Comparison of ENCODE assay signal across 9 cellular contexts in genomic region chr6:43052225-43052841, GRCh38. TPM values are rescaled to one million over a fixed set of nuclear protein-coding genes. Genes with fewer than 3 reads are reported as not detected.
DNase-seq lines count a peak whose midpoint lies in the region; FAIRE-seq and TF ChIP-seq lines count a peak whose summit lies in the region.
"Had no signal": no experiment of that assay in that cellular context is flagged by ENCODE, and none has a peak within 500 bp of the region (broad histone marks: within the 10 kb centered on the region; RNA-seq: fewer than 3 reads in every experiment).

No MANE protein-coding gene starts in this region.

- BruUV-seq in PC-9 (replicated peaks; lab: Mats Ljungman, UMichigan) (no TSS peak), endothelial cell of umbilical vein (replicated peaks; lab: Mats Ljungman, UMichigan) (no TSS peak)

- peak overlapping the region; percentile 89 to 97 (median 92) for H3K4me3 Mint-ChIP-seq in CD8-positive, alpha-beta memory T cell

- POLR2A ChIA-PET in CD8-positive, alpha-beta memory T cell (lab: Charles Lee) = interaction anchor here (0.6 kb wide), 1 partner anchor 68 kb away, joined by 3 read pairs; the partner anchor contains the start of gene PPP2R5D
- POLR2A ChIA-PET in PC-9 (lab: Charles Lee; ENCODE audit: unreplicated experiment) (interaction anchor here (0.7 kb wide), 1 partner anchor 921 kb away, joined by 4 read pairs; no protein-coding TSS in a partner anchor), endothelial cell of umbilical vein (lab: Charles Lee) (interaction anchor here (0.6 kb wide), 1 partner anchor 38 kb away, joined by 6 read pairs; the partner anchor contains the start of genes KLHDC3 and MEA1)

- DNase-seq in CD8-positive, alpha-beta memory T cell = no peak
- DNase-seq in PC-9 (no peak), endothelial cell of umbilical vein (ENCODE audit: low read depth, low spot score) (no peak), midbrain (lab: John Stamatoyannopoulos, UW) (no peak), activated gamma-delta T cell (lab: John Stamatoyannopoulos, UW) (no peak)
- no peak for DNase-seq in stimulated activated CD4-positive, alpha-beta T cell treated with anti-CD3 and anti-CD28 coated beads, Interleukin-4, amount 100 ng/mL, for 1 hour
- DNase-seq in effector CD4-positive, alpha-beta T cell = no peak

- H3K27ac Mint-ChIP-seq in CD8-positive, alpha-beta memory T cell = peak overlapping the region; percentile 85 to 100 (median 95)

- H3K4me1 Mint-ChIP-seq in CD8-positive, alpha-beta memory T cell = peaks cover 28 to 46% (median 43%) of the 10 kb centered on the region in 3 donors

- intact Hi-C loops in PC-9 (cut with micrococcal nuclease; ENCODE audit: unreplicated experiment) = no loop called here
- intact Hi-C loops in endothelial cell of umbilical vein (cut with micrococcal nuclease) = loop anchor here (2.0 kb wide), 2 partner anchors 32 to 68 kb away; partner anchors contain the start of genes PPP2R5D and RRP36

- H3K79me2 ChIP-seq in PC-9 (ENCODE audit: low read depth) = peaks cover 23% of the 10 kb centered on the region
- peaks cover 2% of the 10 kb centered on the region for H3K79me2 ChIP-seq in endothelial cell of umbilical vein (ENCODE audit: control insufficient read depth, insufficient read depth, low read length)
- H3K79me2 ChIP-seq in parathyroid adenoma = no peaks in the 10 kb centered on the region

- no peak for TF ChIP-seq POLR2A in endothelial cell of umbilical vein (IDR thresholded peaks at IDR 0.05; ENCODE audit: low read depth, low read length)

- peak; percentile 33 for FAIRE-seq in endothelial cell of umbilical vein (lab: Jason Lieb, UNC)

- no peaks in the 10 kb centered on the region for H3K9me2 ChIP-seq in PC-9 (ENCODE audit: insufficient read depth)

- TF ChIP-seq CTCF in PC-9 (conservative IDR thresholded peaks at IDR 0.05) (no peak), endothelial cell of umbilical vein (IDR thresholded peaks at IDR 0.05; ENCODE audit: extremely low read depth in 1 of 2, insufficient read depth in 1 of 2, low read depth in 1 of 2, low read length in 2 of 2) (no peak), parathyroid adenoma (IDR thresholded peaks at IDR 0.05) (no peak)

- peak overlapping the region; percentile 55 for H3K4me3 ChIP-seq in CD8-positive, alpha-beta memory T cell (ENCODE audit: low read length)
- H3K4me3 ChIP-seq in PC-9 (peak overlapping the region; percentile 89; the same call in 1 of the 2 replicates), endothelial cell of umbilical vein (replicated peaks in 1 of 3; ENCODE audit: insufficient read depth in 1 of 3, low read depth in 1 of 3, low read length in 3 of 3) (peak overlapping the region in 1 of 3 experiments; percentile 64), parathyroid adenoma (ENCODE audit: low read depth, low read length) (no peak overlapping the region)

- H3K27me3 Mint-ChIP-seq in CD8-positive, alpha-beta memory T cell = peaks cover 0 to 2% of the 10 kb centered on the region in 2 donors

- no peaks in the 10 kb centered on the region for H4K20me1 ChIP-seq in PC-9 (ENCODE audit: insufficient read depth)
- no peaks in the 10 kb centered on the region for H4K20me1 ChIP-seq in endothelial cell of umbilical vein (replicated peaks; ENCODE audit: control insufficient read depth, extremely low read depth, insufficient read depth, low read length)

- H2AFZ ChIP-seq in PC-9 = no peak overlapping the region
- H2AFZ ChIP-seq in endothelial cell of umbilical vein (ENCODE audit: low read depth, low read length) = no peak overlapping the region
- H2AFZ ChIP-seq in parathyroid adenoma = no peak overlapping the region

- H3F3A ChIP-seq in PC-9 (ENCODE audit: insufficient read depth, low read depth) = peaks cover 18% of the 10 kb centered on the region; the same call in 1 of the 2 replicates

- no peaks in the 10 kb centered on the region for H3K27me3 ChIP-seq in CD8-positive, alpha-beta memory T cell (ENCODE audit: insufficient read depth, low read length, poor library complexity, severe bottlenecking)
- no peaks in the 10 kb centered on the region for H3K27me3 ChIP-seq in PC-9 (ENCODE audit: insufficient read depth, low read depth)
- H3K27me3 ChIP-seq in endothelial cell of umbilical vein (ENCODE audit: control insufficient read depth in 2 of 2, insufficient read depth in 2 of 2, low read length in 2 of 2) = no peaks in the 10 kb centered on the region
- no peaks in the 10 kb centered on the region for H3K27me3 ChIP-seq in parathyroid adenoma (ENCODE audit: control insufficient read depth, insufficient read depth, low read length)
- H3K27me3 ChIP-seq: left lung had no signal

- H3K9me3 ChIP-seq in CD8-positive, alpha-beta memory T cell (ENCODE audit: low read length) = no peaks in the 10 kb centered on the region
- H3K9me3 ChIP-seq in PC-9 (ENCODE audit: insufficient read depth, low read depth) = no peaks in the 10 kb centered on the region
- no peaks in the 10 kb centered on the region for H3K9me3 ChIP-seq in endothelial cell of umbilical vein (replicated peaks; ENCODE audit: control insufficient read depth, insufficient read depth, low read length)
- no peaks in the 10 kb centered on the region for H3K9me3 ChIP-seq in parathyroid adenoma (ENCODE audit: control insufficient read depth, low read length)
- H3K9me3 ChIP-seq: left lung had no signal

- H3K4me2 ChIP-seq in PC-9 (peak overlapping the region; percentile 99), endothelial cell of umbilical vein (ENCODE audit: insufficient read depth, low read length) (peak overlapping the region; percentile 44), parathyroid adenoma (ENCODE audit: low read length) (peak overlapping the region; percentile 96)

- peak overlapping the region; percentile 88 for H3K27ac ChIP-seq in CD8-positive, alpha-beta memory T cell (ENCODE audit: low read depth, low read length)
- H3K27ac ChIP-seq in PC-9 (no peak overlapping the region), endothelial cell of umbilical vein (ENCODE audit: insufficient read depth, low read depth, low read length) (no peak overlapping the region), parathyroid adenoma (peak overlapping the region; percentile 75)

- CTCF ChIA-PET in CD8-positive, alpha-beta memory T cell (lab: Charles Lee) = no interaction called here
- CTCF ChIA-PET in PC-9 (lab: Charles Lee) (no interaction called here), endothelial cell of umbilical vein (lab: Charles Lee) (no interaction called here)

- no peaks in the 10 kb centered on the region for H3K9me1 ChIP-seq in endothelial cell of umbilical vein (replicated peaks; ENCODE audit: control insufficient read depth, extremely low read depth, insufficient read depth, low read length)

- H3K9ac ChIP-seq in endothelial cell of umbilical vein (replicated peaks; ENCODE audit: extremely low read depth, insufficient read depth, low read length) (no peak overlapping the region), parathyroid adenoma (no peak overlapping the region)

- H3K9me3 Mint-ChIP-seq in CD8-positive, alpha-beta memory T cell = no peaks in the 10 kb centered on the region

- H3K36me3 Mint-ChIP-seq in CD8-positive, alpha-beta memory T cell = peaks cover 6 to 53% (median 6%) of the 10 kb centered on the region in 3 donors

- dilution Hi-C loops in endothelial cell of umbilical vein (cut with MboI; ENCODE audit: extremely low pct_ligation_motif_present, low sequenced_read_pairs) = no loop called here

- peaks cover 18% of the 10 kb centered on the region for H3K4me1 ChIP-seq in CD8-positive, alpha-beta memory T cell (ENCODE audit: insufficient read depth, low read length)
- peaks cover 5% of the 10 kb centered on the region; the same call in 1 of the 2 replicates for H3K4me1 ChIP-seq in PC-9 (replicated peaks; ENCODE audit: insufficient read depth)
- peaks cover 8% of the 10 kb centered on the region for H3K4me1 ChIP-seq in endothelial cell of umbilical vein (ENCODE audit: control insufficient read depth, extremely low read depth, insufficient read depth, low read length)
- H3K4me1 ChIP-seq in parathyroid adenoma = peaks cover 31% of the 10 kb centered on the region

- H3K36me3 ChIP-seq in CD8-positive, alpha-beta memory T cell (ENCODE audit: insufficient read depth, low read length) = peaks cover 24% of the 10 kb centered on the region
- H3K36me3 ChIP-seq in PC-9 (ENCODE audit: low read depth) (peaks cover 3% of the 10 kb centered on the region; the same call in 1 of the 2 replicates), endothelial cell of umbilical vein (ENCODE audit: control insufficient read depth in 2 of 2, extremely low read depth in 1 of 2, insufficient read depth in 2 of 2, low read length in 2 of 2) (peaks cover 0 to 13% of the 10 kb centered on the region in 2 experiments), parathyroid adenoma (ENCODE audit: control insufficient read depth, insufficient read depth, low read length) (no peaks in the 10 kb centered on the region)

RNA-seq across cellular contexts. Expression of gene CUL7, which starts 1.3 kb away (rescaled TPM):
- 10 to 100 TPM; 11.7 to 12.1 TPM for total RNA-seq in CD8-positive, alpha-beta memory T cell
- polyA plus RNA-seq in CD8-positive, alpha-beta memory T cell = 2.1 TPM
- total RNA-seq in PC-9 (2021) (22.8 and 32.4 TPM in 2 replicates), endothelial cell of umbilical vein (29.4 and 29.7 TPM in 2 replicates)
- polyA plus RNA-seq in endothelial cell of umbilical vein = 33.7 and 35.4 TPM in 2 replicates
- polyA plus RNA-seq in endothelial cell of umbilical vein (2011; cell fraction: cytosol; rRNA removed) = 20.1 and 24.1 TPM in 2 replicates
- polyA plus RNA-seq in endothelial cell of umbilical vein (2011; cell fraction: nucleus; rRNA removed) = 84.7 and 101 TPM in 2 replicates
- polyA plus RNA-seq in endothelial cell of umbilical vein (2012) = 18.2 and 25.1 TPM in 2 replicates
- polyA minus RNA-seq in endothelial cell of umbilical vein = 47.5 and 57.7 TPM in 2 replicates
- 4.8 TPM for polyA minus RNA-seq in endothelial cell of umbilical vein (2011; cell fraction: cytosol; rRNA and poly(A)+ RNA removed)
- 21.7 and 28.9 TPM in 2 replicates for polyA minus RNA-seq in endothelial cell of umbilical vein (2011; cell fraction: nucleus; rRNA and poly(A)+ RNA removed)

RNA-seq across cellular contexts. Expression of gene MRPL2, which starts 6.9 kb away (rescaled TPM):
- 10 to 100 TPM; 89.6 to 91.6 TPM for total RNA-seq in CD8-positive, alpha-beta memory T cell
- 47.5 TPM for polyA plus RNA-seq in CD8-positive, alpha-beta memory T cell
- total RNA-seq in PC-9 (2021) (86.2 and 110 TPM in 2 replicates), endothelial cell of umbilical vein (59.7 and 63.6 TPM in 2 replicates)
- polyA plus RNA-seq in endothelial cell of umbilical vein = 37.6 and 43.1 TPM in 2 replicates
- 25.3 and 31.9 TPM in 2 replicates for polyA plus RNA-seq in endothelial cell of umbilical vein (2011; cell fraction: cytosol; rRNA removed)
- 30.7 and 32.7 TPM in 2 replicates for polyA plus RNA-seq in endothelial cell of umbilical vein (2011; cell fraction: nucleus; rRNA removed)
- polyA plus RNA-seq in endothelial cell of umbilical vein (2012) = 52.2 and 62.8 TPM in 2 replicates
- 21.9 and 22.7 TPM in 2 replicates for polyA minus RNA-seq in endothelial cell of umbilical vein
- 46.4 TPM for polyA minus RNA-seq in endothelial cell of umbilical vein (2011; cell fraction: cytosol; rRNA and poly(A)+ RNA removed)
- polyA minus RNA-seq in endothelial cell of umbilical vein (2011; cell fraction: nucleus; rRNA and poly(A)+ RNA removed) = 7.6 and 10.0 TPM in 2 replicates

RNA-seq across cellular contexts. Expression of gene KLC4, which starts 7.1 kb away (rescaled TPM):
- total RNA-seq in CD8-positive, alpha-beta memory T cell = 10 to 100 TPM; 11.1 to 12.3 TPM
- 11.6 TPM for polyA plus RNA-seq in CD8-positive, alpha-beta memory T cell
- 46.2 and 46.7 TPM in 2 replicates for total RNA-seq in PC-9 (2021)
- total RNA-seq in endothelial cell of umbilical vein = 26.8 and 26.9 TPM in 2 replicates
- 17.4 and 17.7 TPM in 2 replicates for polyA plus RNA-seq in endothelial cell of umbilical vein
- 11.1 and 13.5 TPM in 2 replicates for polyA plus RNA-seq in endothelial cell of umbilical vein (2011; cell fraction: cytosol; rRNA removed)
- 72.9 and 87.6 TPM in 2 replicates for polyA plus RNA-seq in endothelial cell of umbilical vein (2011; cell fraction: nucleus; rRNA removed)
- polyA plus RNA-seq in endothelial cell of umbilical vein (2012) = 10.5 and 11.6 TPM in 2 replicates
- polyA minus RNA-seq in endothelial cell of umbilical vein = 19.6 and 21.7 TPM in 2 replicates
- 2.6 TPM for polyA minus RNA-seq in endothelial cell of umbilical vein (2011; cell fraction: cytosol; rRNA and poly(A)+ RNA removed)
- 22.6 and 27.6 TPM in 2 replicates for polyA minus RNA-seq in endothelial cell of umbilical vein (2011; cell fraction: nucleus; rRNA and poly(A)+ RNA removed)

RNA-seq across cellular contexts. Expression of gene PTK7, which starts 23.8 kb away (rescaled TPM):
- total RNA-seq in CD8-positive, alpha-beta memory T cell = 1 to 10 TPM; 1.6 TPM
- 1.9 TPM for polyA plus RNA-seq in CD8-positive, alpha-beta memory T cell
- total RNA-seq in PC-9 (2021) (106 and 110 TPM in 2 replicates), endothelial cell of umbilical vein (65.3 and 65.6 TPM in 2 replicates)
- 41.9 and 44.6 TPM in 2 replicates for polyA plus RNA-seq in endothelial cell of umbilical vein
- 32.6 and 39.7 TPM in 2 replicates for polyA plus RNA-seq in endothelial cell of umbilical vein (2011; cell fraction: cytosol; rRNA removed)
- 74.4 and 87.1 TPM in 2 replicates for polyA plus RNA-seq in endothelial cell of umbilical vein (2011; cell fraction: nucleus; rRNA removed)
- polyA plus RNA-seq in endothelial cell of umbilical vein (2012) = 37.1 and 52.6 TPM in 2 replicates
- polyA minus RNA-seq in endothelial cell of umbilical vein = 63.3 and 69.4 TPM in 2 replicates
- not detected for polyA minus RNA-seq in endothelial cell of umbilical vein (2011; cell fraction: cytosol; rRNA and poly(A)+ RNA removed)
- 28.8 and 32.0 TPM in 2 replicates for polyA minus RNA-seq in endothelial cell of umbilical vein (2011; cell fraction: nucleus; rRNA and poly(A)+ RNA removed)

RNA-seq across cellular contexts. Expression of gene RRP36, which starts 30.9 kb away (rescaled TPM):
- 100 to 1,000 TPM; 114 to 120 TPM for total RNA-seq in CD8-positive, alpha-beta memory T cell
- polyA plus RNA-seq in CD8-positive, alpha-beta memory T cell = 86.2 TPM
- total RNA-seq in PC-9 (2021) (45.2 and 62.5 TPM in 2 replicates), endothelial cell of umbilical vein (103 TPM in 2 replicates)
- 35.9 and 40.2 TPM in 2 replicates for polyA plus RNA-seq in endothelial cell of umbilical vein
- polyA plus RNA-seq in endothelial cell of umbilical vein (2011; cell fraction: cytosol; rRNA removed) = 70.6 and 81.0 TPM in 2 replicates
- 35.0 and 42.6 TPM in 2 replicates for polyA plus RNA-seq in endothelial cell of umbilical vein (2011; cell fraction: nucleus; rRNA removed)
- polyA plus RNA-seq in endothelial cell of umbilical vein (2012) = 59.9 and 97.5 TPM in 2 replicates
- 41.5 and 43.0 TPM in 2 replicates for polyA minus RNA-seq in endothelial cell of umbilical vein
- 29.6 TPM for polyA minus RNA-seq in endothelial cell of umbilical vein (2011; cell fraction: cytosol; rRNA and poly(A)+ RNA removed)
- polyA minus RNA-seq in endothelial cell of umbilical vein (2011; cell fraction: nucleus; rRNA and poly(A)+ RNA removed) = 9.0 and 11.0 TPM in 2 replicates

Comparison
In these comparisons a context has a peak if more than half of its experiments do, and no peak if none do; other contexts are left out.
1. H3K27ac ChIP-seq: peak in CD8-positive, alpha-beta memory T cell (single experiment) and parathyroid adenoma (single experiment); none in PC-9 (single experiment) and endothelial cell of umbilical vein (single experiment).
2. H3K4me2 ChIP-seq: peak in every context shown above with its lines; median percentile 99 in PC-9; 96 in parathyroid adenoma; 44 in endothelial cell of umbilical vein.